8 cellular contexts compared by ENCODE assay signal in genomic region chr17:48878920-48879898, GRCh38. TPM values are rescaled to one million over a fixed set of nuclear protein-coding genes. Genes with fewer than 3 reads are reported as not detected.
DNase-seq lines count a peak whose midpoint lies in the region; ATAC-seq, FAIRE-seq and TF ChIP-seq lines count a peak whose summit lies in the region.

No MANE protein-coding gene starts in this region.

- H3K36me3 Mint-ChIP-seq in Calu3 (ENCODE audit: insufficient read depth, unreplicated experiment) = no peaks in the 10 kb centered on the region
- H3K36me3 Mint-ChIP-seq in effector memory CD8-positive, alpha-beta T cell (ENCODE audit: insufficient read depth) = no peaks in the 10 kb centered on the region
- no peaks in the 10 kb centered on the region for H3K36me3 Mint-ChIP-seq in memory B cell

- H3K9me3 Mint-ChIP-seq in Calu3 (ENCODE audit: low read depth, unreplicated experiment) = no peaks in the 10 kb centered on the region
- no peaks in the 10 kb centered on the region for H3K9me3 Mint-ChIP-seq in effector memory CD8-positive, alpha-beta T cell
- no peaks in the 10 kb centered on the region for H3K9me3 Mint-ChIP-seq in memory B cell

- H3K27me3 Mint-ChIP-seq in Calu3 (ENCODE audit: unreplicated experiment) (no peaks in the 10 kb centered on the region), memory B cell (peaks cover 5% of the 10 kb centered on the region)
- H3K27me3 Mint-ChIP-seq in effector memory CD8-positive, alpha-beta T cell = no peaks in the 10 kb centered on the region

- no TSS peak for BruUV-seq in Calu3 (replicated peaks; lab: Mats Ljungman, UMichigan)

- peak; percentile 95 for ATAC-seq in effector memory CD8-positive, alpha-beta T cell (replicated peaks)
- ATAC-seq in memory B cell (ENCODE audit: low read depth) = peak; percentile 87
- ATAC-seq in HG03095 (IDR thresholded peaks at IDR 0.05; ENCODE audit: unreplicated experiment) = no peak

- DNase-seq in Calu3 (peak; percentile 77), HTR-8/SVneo (ENCODE audit: insufficient read length, low spot score) (peak; percentile 93), NCI-H82 treated with DMSO at 0.1 percent for 48 hours (lab: John Stamatoyannopoulos, UW; ENCODE audit: unreplicated experiment) (peak; percentile 81), memory B cell (ENCODE audit: low spot score in 2 of 2) (peak; percentile 55 to 63)
- DNase-seq in activated CD4-positive, alpha-beta T cell treated with anti-CD3 and anti-CD28 coated beads, Interleukin-2, amount 50 U/mL, for 4 hours = peak; percentile 34 to 39
- peak; percentile 55 to 65 (median 63) for DNase-seq in effector memory CD8-positive, alpha-beta T cell
- DNase-seq in stimulated activated naive CD4-positive, alpha-beta T cell treated with Interleukin-2 at 50 U/mL for 16 hours (lab: John Stamatoyannopoulos, UW) = peak; percentile 35

- FAIRE-seq in HTR-8/SVneo (lab: Jason Lieb, UNC) = peak; percentile 46

- peak; percentile 96 for TF ChIP-seq CTCF in Calu3 (IDR thresholded peaks at IDR 0.05; ENCODE audit: unreplicated experiment)

- H3K4me1 Mint-ChIP-seq in Calu3 (ENCODE audit: low read depth, unreplicated experiment) (no peaks in the 10 kb centered on the region), memory B cell (peaks cover 4% of the 10 kb centered on the region)
- H3K4me1 Mint-ChIP-seq in effector memory CD8-positive, alpha-beta T cell (ENCODE audit: low read depth in 2 of 2) = peaks cover 0 to 2% of the 10 kb centered on the region in 2 donors

- H3K4me3 Mint-ChIP-seq in Calu3 (ENCODE audit: low read depth, unreplicated experiment) (no peak overlapping the region), memory B cell (no peak overlapping the region)
- no peak overlapping the region for H3K4me3 Mint-ChIP-seq in effector memory CD8-positive, alpha-beta T cell

- H3K27ac Mint-ChIP-seq in Calu3 (ENCODE audit: unreplicated experiment) (no peak overlapping the region), memory B cell (no peak overlapping the region)
- H3K27ac Mint-ChIP-seq in effector memory CD8-positive, alpha-beta T cell = no peak overlapping the region

- CTCF ChIA-PET in Calu3 (lab: Charles Lee) = interaction anchor here (0.5 to 5.0 kb wide), 44 partner anchors 9 to 853 kb away, joined by 3 to 106 read pairs (median 5); partner anchors contain the start of genes ATP5MC1, HOXB13, PRAC1 and PRAC2

- intact Hi-C loops in Calu3 (cut with micrococcal nuclease; ENCODE audit: unreplicated experiment) = loop anchor here (1.0 to 2.0 kb wide), 6 partner anchors 64 to 208 kb away; partner anchors contain the start of gene HOXB13

RNA-seq across cellular contexts. Expression of gene ATP5MC1, which starts 13.4 kb away (rescaled TPM):
- total RNA-seq in Calu3 (2022) = 131 and 134 TPM in 2 replicates

RNA-seq across cellular contexts. Expression of gene UBE2Z, which starts 29.0 kb away (rescaled TPM):
- total RNA-seq in Calu3 (2022) = 179 and 182 TPM in 2 replicates

RNA-seq across cellular contexts. Expression of gene CALCOCO2, which starts 48.4 kb away (rescaled TPM):
- 116 and 136 TPM in 2 replicates for total RNA-seq in Calu3 (2022)

Comparison
In these comparisons a context has a peak if more than half of its experiments do, and no peak if none do; other contexts are left out.
1. DNase-seq: peak in every context shown above with its lines; median percentile 93 in HTR-8/SVneo; 81 in NCI-H82 treated with DMSO at 0.1 percent for 48 hours; 77 in Calu3; 63 in effector memory CD8-positive, alpha-beta T cell; 59 in memory B cell; 36 in activated CD4-positive, alpha-beta T cell treated with anti-CD3 and anti-CD28 coated beads, Interleukin-2, amount 50 U/mL, for 4 hours; 35 in stimulated activated naive CD4-positive, alpha-beta T cell treated with Interleukin-2 at 50 U/mL for 16 hours.